In genomic region chr12:70724444-70724843, GRCh38 we compare ENCODE assay signal across 1 cellular context.
TF ChIP-seq lines count a peak whose summit lies in the region.

No MANE protein-coding gene starts in this region.

TF ChIP-seq in GM12878, 131 proteins besides CTCF, POLR2A, EP300 and RAD21 (continued from another document):
- TF ChIP-seq FOS (IDR thresholded peaks at IDR 0.05; ENCODE audit: borderline replicate concordance, extremely low read depth, insufficient read length) = no peak
- no peak for TF ChIP-seq GATAD2B (conservative IDR thresholded peaks at IDR 0.05; ENCODE audit: low read depth)
- no peak for TF ChIP-seq CREM (IDR thresholded peaks at IDR 0.05; ENCODE audit: low read depth)
- no peak for TF ChIP-seq NFIC (IDR thresholded peaks at IDR 0.05; ENCODE audit: low read depth, low read length)
- no peak for TF ChIP-seq RUNX3 (IDR thresholded peaks at IDR 0.05; ENCODE audit: low read length)
- TF ChIP-seq, protein P1, sequence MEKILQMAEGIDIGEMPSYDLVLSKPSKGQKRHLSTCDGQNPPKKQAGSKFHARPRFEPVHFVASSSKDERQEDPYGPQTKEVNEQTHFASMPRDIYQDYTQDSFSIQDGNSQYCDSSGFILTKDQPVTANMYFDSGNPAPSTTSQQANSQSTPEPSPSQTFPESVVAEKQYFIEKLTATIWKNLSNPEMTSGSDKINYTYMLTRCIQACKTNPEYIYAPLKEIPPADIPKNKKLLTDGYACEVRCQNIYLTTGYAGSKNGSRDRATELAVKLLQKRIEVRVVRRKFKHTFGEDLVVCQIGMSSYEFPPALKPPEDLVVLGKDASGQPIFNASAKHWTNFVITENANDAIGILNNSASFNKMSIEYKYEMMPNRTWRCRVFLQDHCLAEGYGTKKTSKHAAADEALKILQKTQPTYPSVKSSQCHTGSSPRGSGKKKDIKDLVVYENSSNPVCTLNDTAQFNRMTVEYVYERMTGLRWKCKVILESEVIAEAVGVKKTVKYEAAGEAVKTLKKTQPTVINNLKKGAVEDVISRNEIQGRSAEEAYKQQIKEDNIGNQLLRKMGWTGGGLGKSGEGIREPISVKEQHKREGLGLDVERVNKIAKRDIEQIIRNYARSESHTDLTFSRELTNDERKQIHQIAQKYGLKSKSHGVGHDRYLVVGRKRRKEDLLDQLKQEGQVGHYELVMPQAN (conservative IDR thresholded peaks at IDR 0.05) = no peak
